Comparison of ENCODE assay signal across 15 cellular contexts in genomic region chr3:13047296-13048165, GRCh38. TPM values are rescaled to one million over a fixed set of nuclear protein-coding genes. Genes with fewer than 3 reads are reported as not detected.
DNase-seq lines count a peak whose midpoint lies in the region; ATAC-seq and TF ChIP-seq lines count a peak whose summit lies in the region.
"Had no signal": no experiment of that assay in that cellular context is flagged by ENCODE, and none has a peak within 500 bp of the region (broad histone marks: within the 10 kb centered on the region; RNA-seq: fewer than 3 reads in every experiment).

No MANE protein-coding gene starts in this region.

- no peaks in the 10 kb centered on the region for H3K9me3 ChIP-seq in BE2C
- no peaks in the 10 kb centered on the region for H3K9me3 ChIP-seq in T-helper 17 cell (ENCODE audit: control insufficient read depth, low read length, poor library complexity, severe bottlenecking)
- no peaks in the 10 kb centered on the region for H3K9me3 ChIP-seq in prostate gland
- H3K9me3 ChIP-seq: SJCRH30 had no signal

- TF ChIP-seq CTCF in BE2C (IDR thresholded peaks at IDR 0.05; ENCODE audit: low read depth, low read length) (peak; percentile 35; the same call in 1 of the 2 replicates), GM12874 (IDR thresholded peaks at IDR 0.05; ENCODE audit: insufficient read depth, low read depth, low read length) (peak; percentile 66), foreskin fibroblast (IDR thresholded peaks at IDR 0.05; ENCODE audit: low read depth, low read length) (peak; percentile 16), prostate gland (IDR thresholded peaks at IDR 0.05) (no peak)

- peak overlapping the region; percentile 62 for H3K27ac Mint-ChIP-seq in T-helper 17 cell
- no peak overlapping the region for H3K27ac Mint-ChIP-seq in activated CD4-positive, alpha-beta memory T cell treated with anti-CD3 and anti-CD28 coated beads, Interleukin-2, amount 10 ng/mL, durations not matched to agents 7 days and 5 days
- H3K27ac Mint-ChIP-seq: type B pancreatic cell had no signal

- no peak for DNase-seq in BE2C
- DNase-seq in T-helper 17 cell = no peak
- no peak for DNase-seq in foreskin fibroblast
- DNase-seq in activated CD4-positive, alpha-beta memory T cell treated with anti-CD3 and anti-CD28 coated beads, Interleukin-2, amount 10 ng/mL, durations not matched to agents 7 days and 5 days = no peak
- DNase-seq in prostate gland (ENCODE audit: low spot score) = no peak
- DNase-seq: activated naive CD4-positive, alpha-beta T cell treated with anti-CD3 and anti-CD28 coated beads, Interleukin-2, amount 50 U/mL, for 16 hours; central memory CD4-positive, alpha-beta T cell; SJCRH30; stimulated activated CD4-positive, alpha-beta T cell treated with anti-CD3 and anti-CD28 coated beads, Interleukin-1b, Interleukin-23, amount 100 ng/mL, for 48 hours; stimulated activated CD8-positive, alpha-beta memory T cell treated with anti-CD3 and anti-CD28 coated beads, Interleukin-4, amount 100 ng/mL, for 48 hours had no signal

- peaks cover 17% of the 10 kb centered on the region for H3K4me1 Mint-ChIP-seq in T-helper 17 cell
- peaks cover 11% of the 10 kb centered on the region for H3K4me1 Mint-ChIP-seq in activated CD4-positive, alpha-beta memory T cell treated with anti-CD3 and anti-CD28 coated beads, Interleukin-2, amount 10 ng/mL, durations not matched to agents 7 days and 5 days

- H3K36me3 Mint-ChIP-seq in T-helper 17 cell (ENCODE audit: low read depth) = no peaks in the 10 kb centered on the region
- H3K36me3 Mint-ChIP-seq in activated CD4-positive, alpha-beta memory T cell treated with anti-CD3 and anti-CD28 coated beads, Interleukin-2, amount 10 ng/mL, durations not matched to agents 7 days and 5 days (ENCODE audit: low read depth) = no peaks in the 10 kb centered on the region
- H3K36me3 Mint-ChIP-seq: type B pancreatic cell had no signal

- H3K27me3 ChIP-seq in BE2C (no peaks in the 10 kb centered on the region), prostate gland (replicated peaks; ENCODE audit: insufficient read depth) (no peaks in the 10 kb centered on the region)

- no peaks in the 10 kb centered on the region for H3K9me3 Mint-ChIP-seq in activated CD4-positive, alpha-beta memory T cell treated with anti-CD3 and anti-CD28 coated beads, Interleukin-2, amount 10 ng/mL, durations not matched to agents 7 days and 5 days
- H3K9me3 Mint-ChIP-seq: type B pancreatic cell had no signal

- no peak for TF ChIP-seq POLR2A in prostate gland (IDR thresholded peaks at IDR 0.05)

- H3K27ac ChIP-seq in prostate gland = no peak overlapping the region
- H3K27ac ChIP-seq: epithelial cell of prostate, SJCRH30 had no signal

- WGBS in prostate gland = 87% methylated on average over 10 of the region's 11 CpGs

- H3K36me3 ChIP-seq in BE2C (no peaks in the 10 kb centered on the region), prostate gland (no peaks in the 10 kb centered on the region)
- H3K36me3 ChIP-seq: SJCRH30 had no signal

- no peaks in the 10 kb centered on the region for H3K27me3 Mint-ChIP-seq in T-helper 17 cell
- H3K27me3 Mint-ChIP-seq in activated CD4-positive, alpha-beta memory T cell treated with anti-CD3 and anti-CD28 coated beads, Interleukin-2, amount 10 ng/mL, durations not matched to agents 7 days and 5 days = peaks cover under 1% of the 10 kb centered on the region

- POLR2A ChIA-PET in activated CD4-positive, alpha-beta memory T cell treated with anti-CD3 and anti-CD28 coated beads, Interleukin-2, amount 10 ng/mL, durations not matched to agents 7 days and 5 days (lab: Charles Lee) = interaction anchor here (1.8 kb wide), 1 partner anchor 24 kb away, joined by 4 read pairs; no protein-coding TSS in a partner anchor

- no peak overlapping the region for H3K4me3 Mint-ChIP-seq in T-helper 17 cell
- H3K4me3 Mint-ChIP-seq in activated CD4-positive, alpha-beta memory T cell treated with anti-CD3 and anti-CD28 coated beads, Interleukin-2, amount 10 ng/mL, durations not matched to agents 7 days and 5 days = no peak overlapping the region
- H3K4me3 Mint-ChIP-seq: type B pancreatic cell had no signal

- intact Hi-C loops in prostate gland (cut with DNase I) = no loop called here

- H3K4me3 ChIP-seq in BE2C (ENCODE audit: low read depth, low read length) = no peak overlapping the region
- H3K4me3 ChIP-seq in foreskin fibroblast (ENCODE audit: low read depth in 1 of 2, low read length in 2 of 2) = no peak overlapping the region
- no peak overlapping the region for H3K4me3 ChIP-seq in prostate gland
- H3K4me3 ChIP-seq: SJCRH30 had no signal

- ATAC-seq in T-helper 17 cell = no peak
- ATAC-seq in GM21825 (IDR thresholded peaks at IDR 0.05; ENCODE audit: unreplicated experiment) = no peak
- ATAC-seq in HG03442 (IDR thresholded peaks at IDR 0.05; ENCODE audit: unreplicated experiment) = no peak

- CTCF ChIA-PET in activated CD4-positive, alpha-beta memory T cell treated with anti-CD3 and anti-CD28 coated beads, Interleukin-2, amount 10 ng/mL, durations not matched to agents 7 days and 5 days (lab: Charles Lee) = interaction anchor here (0.9 to 1.0 kb wide), 2 partner anchors 63 to 180 kb away, joined by 3 read pairs; no protein-coding TSS in a partner anchor

- H3K4me1 ChIP-seq in BE2C (peaks cover 28% of the 10 kb centered on the region), prostate gland (replicated peaks) (no peaks in the 10 kb centered on the region)
- H3K4me1 ChIP-seq: SJCRH30 had no signal

RNA-seq across cellular contexts. Expression of gene IQSEC1, which starts 25.7 kb away (rescaled TPM):
- 32.5 TPM for polyA plus RNA-seq in BE2C (2012; ENCODE audit: insufficient read depth, insufficient read length, low read depth)
- 100 to 1,000 TPM; 114 to 128 TPM for total RNA-seq in T-helper 17 cell
- 100 to 1,000 TPM in 1 of 2 experiments, 10 to 100 TPM in 1; 99.8 to 100 TPM for total RNA-seq in activated CD4-positive, alpha-beta memory T cell treated with anti-CD3 and anti-CD28 coated beads, Interleukin-2, amount 10 ng/mL, durations not matched to agents 7 days and 5 days
- 10 to 100 TPM; 58.2 to 94.2 TPM for total RNA-seq in prostate gland

Comparison
In these comparisons a context has a peak if more than half of its experiments do, and no peak if none do; other contexts are left out.
1. CTCF ChIP-seq: peak in BE2C (single experiment), GM12874 (single experiment) and foreskin fibroblast (single experiment); none in prostate gland (0 of 4).